1 cellular context compared by ENCODE assay signal in the genomic region with DNA sequence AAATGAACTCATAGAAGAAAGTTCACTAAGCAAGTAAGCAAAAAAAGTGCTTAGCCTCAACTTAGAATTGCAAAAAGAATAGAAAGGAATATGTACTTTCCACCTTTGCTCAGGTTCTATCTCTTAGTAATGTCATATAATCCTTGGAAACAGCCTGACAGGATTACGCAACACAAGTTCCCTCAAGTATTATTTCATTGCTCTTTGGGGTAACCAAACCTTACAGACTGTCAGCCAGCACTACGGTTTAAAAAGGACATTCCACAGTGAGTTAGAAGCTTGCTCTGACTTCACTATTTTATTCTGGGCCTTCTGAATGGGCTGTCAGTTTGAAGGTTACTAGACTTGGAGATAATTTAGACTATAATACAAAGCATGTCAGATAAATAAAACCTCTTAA.
TF ChIP-seq lines count a peak whose summit lies in the region.

No MANE protein-coding gene starts in this region.

TF ChIP-seq in H1, 55 proteins besides CTCF, POLR2A, EP300 and RAD21 (continued from another document):
- TF ChIP-seq TCF12 (IDR thresholded peaks at IDR 0.05; ENCODE audit: low read depth, low read length) = no peak
